In genomic region chr3:4986611-4987373, GRCh38 we compare ENCODE assay signal across 8 cellular contexts.
DNase-seq lines count a peak whose midpoint lies in the region; ATAC-seq and TF ChIP-seq lines count a peak whose summit lies in the region.

No MANE protein-coding gene starts in this region.

- in situ Hi-C loops in GM13977 (cut with MboI; ENCODE audit: low pct_unique_long_range_greater_than_20kb, low sequenced_read_pairs, unreplicated experiment) = no loop called here
- in situ Hi-C loops in astrocyte of the spinal cord (cut with HindIII; ENCODE audit: low sequenced_read_pairs) = loop anchor here (25.0 kb wide), 1 partner anchor 274 kb away; no protein-coding TSS in a partner anchor

- DNase-seq in GM13977 (ENCODE audit: low spot score) (peak; percentile 67), NCI-H1092 treated with DMSO at 0.1 percent for 48 hours (lab: John Stamatoyannopoulos, UW) (peak; percentile 85), T-helper 22 cell (ENCODE audit: low read depth) (peak; percentile 55), astrocyte of the spinal cord (ENCODE audit: low read depth, low spot score) (peak; percentile 99), hippocampal formation (lab: John Stamatoyannopoulos, UW) (peak; percentile 33 to 52), retina (peak; percentile 90), middle frontal gyrus (ENCODE audit: extremely low spot score, low spot score) (no peak)

- TF ChIP-seq CTCF in GM13977 (IDR thresholded peaks at IDR 0.05; ENCODE audit: extremely low read depth, insufficient read depth, missing control alignments) = peak; percentile 7
- no peak for TF ChIP-seq CTCF in astrocyte of the spinal cord (IDR thresholded peaks at IDR 0.05; ENCODE audit: low read depth, low read length)

- peak; percentile 39 for ATAC-seq in HG02610 (IDR thresholded peaks at IDR 0.05; ENCODE audit: unreplicated experiment)

- H3K4me3 ChIP-seq in astrocyte of the spinal cord (ENCODE audit: low read depth, low read length) = peak overlapping the region; percentile 9
